Comparison of ENCODE assay signal across 10 cellular contexts in genomic region chr10:26485150-26485941, GRCh38. TPM values are rescaled to one million over a fixed set of nuclear protein-coding genes. Genes with fewer than 3 reads are reported as not detected.
DNase-seq lines count a peak whose midpoint lies in the region; ATAC-seq, FAIRE-seq and TF ChIP-seq lines count a peak whose summit lies in the region.
"Had no signal": no experiment of that assay in that cellular context is flagged by ENCODE, and none has a peak within 500 bp of the region (broad histone marks: within the 10 kb centered on the region; RNA-seq: fewer than 3 reads in every experiment).

No MANE protein-coding gene starts in this region.

- H3K27me3 Mint-ChIP-seq in activated naive CD4-positive, alpha-beta T cell treated with anti-CD3 and anti-CD28 coated beads for 36 hours (ENCODE audit: low read depth): no peaks in the 10 kb centered on the region

- H3K9ac ChIP-seq in HepG2 (ENCODE audit: insufficient read depth, low read depth, low read length): no peak overlapping the region

- peaks cover 2% of the 10 kb centered on the region for H3K36me3 Mint-ChIP-seq in activated naive CD4-positive, alpha-beta T cell treated with anti-CD3 and anti-CD28 coated beads for 36 hours (ENCODE audit: low read depth)

- no peak for FAIRE-seq in HepG2 (lab: Jason Lieb, UNC)

- peaks cover 77% of the 10 kb centered on the region for H3K4me1 Mint-ChIP-seq in activated naive CD4-positive, alpha-beta T cell treated with anti-CD3 and anti-CD28 coated beads for 36 hours (ENCODE audit: low read depth)

- TF ChIP-seq POLR2A in body of pancreas (IDR thresholded peaks at IDR 0.05) (no peak), HepG2 (IDR thresholded peaks at IDR 0.05; ENCODE audit: insufficient read depth in 1 of 2, low read depth in 2 of 2, low read length in 2 of 2) (no peak)

- no peak overlapping the region for H3K4me3 ChIP-seq in body of pancreas
- H3K4me3 ChIP-seq in HepG2 (replicated peaks in 1 of 3; ENCODE audit: insufficient read depth in 1 of 3, low read depth in 2 of 3, low read length in 3 of 3): no peak overlapping the region
- no peak overlapping the region for H3K4me3 ChIP-seq in upper lobe of right lung

- peak overlapping the region; percentile 73 for H3K27ac Mint-ChIP-seq in activated naive CD4-positive, alpha-beta T cell treated with anti-CD3 and anti-CD28 coated beads for 36 hours

- intact Hi-C loops in activated naive CD4-positive, alpha-beta T cell treated with anti-CD3 and anti-CD28 coated beads for 36 hours (cut with micrococcal nuclease): loop anchor here (5.0 to 10.0 kb wide), 3 partner anchors 252 to 1849 kb away; no protein-coding TSS in a partner anchor
- intact Hi-C loops in body of pancreas (cut with DNase I) (no loop called here), HepG2 (cut with micrococcal nuclease; ENCODE audit: unreplicated experiment) (no loop called here), upper lobe of right lung (cut with DNase I) (no loop called here)

- TF ChIP-seq CTCF in body of pancreas (IDR thresholded peaks at IDR 0.05) (no peak), HepG2 (CRISPR knock-in tag; IDR thresholded peaks at IDR 0.05) (no peak), upper lobe of right lung (IDR thresholded peaks at IDR 0.05) (no peak)

- TF ChIP-seq EP300 in HepG2 (IDR thresholded peaks at IDR 0.05; ENCODE audit: low read depth in 2 of 2, low read length in 2 of 2) (no peak), HepG2 (CRISPR knock-in tag; IDR thresholded peaks at IDR 0.05; ENCODE audit: borderline replicate concordance) (no peak)

- POLR2A ChIA-PET in HepG2 (lab: Yijun Ruan, JAX): no interaction called here

- DNase-seq in activated naive CD4-positive, alpha-beta T cell treated with anti-CD3 and anti-CD28 coated beads for 36 hours: no peak
- DNase-seq in activated naive CD4-positive, alpha-beta T cell (lab: John Stamatoyannopoulos, UW): no peak
- DNase-seq in body of pancreas: peak in 1 of 4 donors; percentile 28
- DNase-seq in HepG2 (ENCODE audit: low spot score): no peak
- no peak for DNase-seq in upper lobe of right lung
- no peak for DNase-seq in NCI-H1105 (lab: John Stamatoyannopoulos, UW)
- DNase-seq in DMS153 treated with DMSO at 0.1 percent for 48 hours (lab: John Stamatoyannopoulos, UW; ENCODE audit: unreplicated experiment): no peak
- DNase-seq: NCI-H1417 treated with DMSO at 0.1 percent for 48 hours had no signal

- CTCF ChIA-PET in activated naive CD4-positive, alpha-beta T cell treated with anti-CD3 and anti-CD28 coated beads for 36 hours (lab: Charles Lee): no interaction called here
- CTCF ChIA-PET in HepG2 (lab: Yijun Ruan, JAX; ENCODE audit: low intra/inter-chr PET ratio, low total read pairs): no interaction called here

- peak; percentile 68 for ATAC-seq in body of pancreas
- ATAC-seq in HepG2: no peak
- ATAC-seq in upper lobe of right lung: peak; percentile 81
- ATAC-seq in HG03457 (IDR thresholded peaks at IDR 0.05; ENCODE audit: unreplicated experiment): no peak

- no TSS peak for BruUV-seq in HepG2 (replicated peaks; lab: Mats Ljungman, UMichigan)

- H4K20me1 ChIP-seq in HepG2 (ENCODE audit: insufficient read depth, low read length): no peaks in the 10 kb centered on the region

- in situ Hi-C loops in HepG2 (cut with HindIII; ENCODE audit: extremely low pct_ligation_motif_present, low pct_unique_long_range_greater_than_20kb): no loop called here

- TF ChIP-seq RAD21 in HepG2 (CRISPR knock-in tag; IDR thresholded peaks at IDR 0.05): no peak

- 14 to 18% methylated on average over 5 of the region's 5 CpGs for WGBS in body of pancreas, 2 donors
- 0% methylated on average over 5 of the region's 5 CpGs for whole genome bisulfite sequencing in HepG2 (ENCODE audit: low lambda C conversion rate)

- H3K27ac ChIP-seq in body of pancreas (peak overlapping the region in 3 of 4 donors; percentile 1 to 55 (median 36)), HepG2 (ENCODE audit: extremely low read length, insufficient read depth, low read length) (no peak overlapping the region), upper lobe of right lung (no peak overlapping the region)
- H3K27ac ChIP-seq: C4-2B had no signal

- no peaks in the 10 kb centered on the region for H3K79me2 ChIP-seq in HepG2 (ENCODE audit: insufficient read depth, low read length)

- H3K9me3 Mint-ChIP-seq in activated naive CD4-positive, alpha-beta T cell treated with anti-CD3 and anti-CD28 coated beads for 36 hours: no peaks in the 10 kb centered on the region

- peaks cover 16% of the 10 kb centered on the region for H3K4me1 ChIP-seq in body of pancreas
- H3K4me1 ChIP-seq in HepG2 (ENCODE audit: insufficient read depth, low read length): peaks cover 13% of the 10 kb centered on the region; the same call in 1 of the 2 replicates
- peaks cover 20% of the 10 kb centered on the region for H3K4me1 ChIP-seq in upper lobe of right lung

- no peak overlapping the region for H3K4me3 Mint-ChIP-seq in activated naive CD4-positive, alpha-beta T cell treated with anti-CD3 and anti-CD28 coated beads for 36 hours

- H3K4me2 ChIP-seq in HepG2 (ENCODE audit: low read depth, low read length): no peak overlapping the region

- H3K9me3 ChIP-seq in body of pancreas (no peaks in the 10 kb centered on the region), HepG2 (ENCODE audit: low read length) (no peaks in the 10 kb centered on the region), upper lobe of right lung (no peaks in the 10 kb centered on the region)

- no peak overlapping the region for H2AFZ ChIP-seq in HepG2 (ENCODE audit: low read length)

- H3K36me3 ChIP-seq in body of pancreas (replicated peaks in 1 of 2; ENCODE audit: insufficient read depth in 1 of 2, low read depth in 2 of 2) (no peaks in the 10 kb centered on the region), HepG2 (replicated peaks in 1 of 2; ENCODE audit: control insufficient read depth in 1 of 2, insufficient read depth in 2 of 2, low read length in 2 of 2) (no peaks in the 10 kb centered on the region), upper lobe of right lung (no peaks in the 10 kb centered on the region)

- H3K27me3 ChIP-seq in body of pancreas (no peaks in the 10 kb centered on the region), HepG2 (ENCODE audit: control insufficient read depth in 1 of 2, insufficient read depth in 2 of 2, low read length in 2 of 2) (peaks cover 0 to 5% of the 10 kb centered on the region in 2 experiments; a peak in 1 of 5 replicates), upper lobe of right lung (no peaks in the 10 kb centered on the region)

TF ChIP-seq in HepG2, 621 proteins besides CTCF, POLR2A, EP300 and RAD21:
- TF ChIP-seq SIX1 (CRISPR knock-in tag; IDR thresholded peaks at IDR 0.05; ENCODE audit: borderline replicate concordance) (no peak), TEAD3 (CRISPR knock-in tag; optimal IDR thresholded peaks at IDR 0.05; ENCODE audit: borderline replicate concordance) (peak; percentile 11)

RNA-seq across cellular contexts. Expression of gene APBB1IP, which starts 47.2 kb away (rescaled TPM):
- 10 to 100 TPM; 29.4 to 30.9 TPM for total RNA-seq in activated naive CD4-positive, alpha-beta T cell treated with anti-CD3 and anti-CD28 coated beads for 36 hours
- total RNA-seq in body of pancreas: 1 to 10 TPM; 2.3 to 4.0 TPM
- not detected in 2 replicates for total RNA-seq in HepG2 (2016; rRNA removed; fragmentation: Illumina TruSeq; extraction: Trizol)
- total RNA-seq in HepG2 (2016; cell fraction: cytosol; rRNA removed; fragmentation: Illumina TruSeq; extraction: Trizol; ENCODE audit: low read depth): not detected in 2 replicates
- not detected in 2 replicates for total RNA-seq in HepG2 (2016; cell fraction: insoluble cytoplasmic fraction; rRNA removed; fragmentation: Illumina TruSeq; extraction: Trizol)
- not detected in 2 replicates for total RNA-seq in HepG2 (2016; cell fraction: membrane; rRNA removed; fragmentation: Illumina TruSeq; extraction: Trizol)
- total RNA-seq in HepG2 (2016; cell fraction: nucleus; rRNA removed; fragmentation: Illumina TruSeq; extraction: Trizol): not detected in 2 replicates
- 0.08 TPM in 1 of 2 replicates, not detected in the other for polyA plus RNA-seq in HepG2 (2011; rRNA removed)
- not detected in 2 replicates for polyA plus RNA-seq in HepG2 (2011; cell fraction: cytosol; rRNA removed)
- polyA plus RNA-seq in HepG2 (2011; cell fraction: nucleus; rRNA removed): not detected in 2 replicates
- not detected in 2 replicates for polyA plus RNA-seq in HepG2 (2012)
- polyA plus RNA-seq in HepG2 (2016; cell fraction: cytosol; fragmentation: Illumina TruSeq; extraction: Trizol; ENCODE audit: low read depth): not detected in 2 replicates
- polyA plus RNA-seq in HepG2 (2016; cell fraction: insoluble cytoplasmic fraction; fragmentation: Illumina TruSeq; extraction: Trizol; ENCODE audit: low read depth): not detected in 2 replicates
- not detected in 2 replicates for polyA plus RNA-seq in HepG2 (2016; cell fraction: membrane; fragmentation: Illumina TruSeq; extraction: Trizol; ENCODE audit: low read depth)
- not detected in 2 replicates for polyA plus RNA-seq in HepG2 (2016; cell fraction: nucleus; fragmentation: Illumina TruSeq; extraction: Trizol; ENCODE audit: insufficient read depth, low read depth)
- 0.05 TPM in 1 of 2 replicates, not detected in the other for polyA minus RNA-seq in HepG2 (2011; rRNA and poly(A)+ RNA removed; ENCODE audit: low replicate concordance)
- polyA minus RNA-seq in HepG2 (2011; cell fraction: cytosol; rRNA and poly(A)+ RNA removed): not detected in 2 replicates
- polyA minus RNA-seq in HepG2 (2011; cell fraction: nucleus; rRNA and poly(A)+ RNA removed): not detected in 2 replicates
- 19.2 TPM for total RNA-seq in upper lobe of right lung

Comparison
In these comparisons a context has a peak if more than half of its experiments do, and no peak if none do; other contexts are left out.
1. ATAC-seq: peak in body of pancreas (single experiment) and upper lobe of right lung (single experiment); none in HepG2 (single experiment) and HG03457 (single experiment).
2. H3K27ac ChIP-seq: peak in body of pancreas (3 of 4); none in HepG2 (single experiment) and upper lobe of right lung (single experiment).